28 cellular contexts compared by ENCODE assay signal in the genomic region with DNA sequence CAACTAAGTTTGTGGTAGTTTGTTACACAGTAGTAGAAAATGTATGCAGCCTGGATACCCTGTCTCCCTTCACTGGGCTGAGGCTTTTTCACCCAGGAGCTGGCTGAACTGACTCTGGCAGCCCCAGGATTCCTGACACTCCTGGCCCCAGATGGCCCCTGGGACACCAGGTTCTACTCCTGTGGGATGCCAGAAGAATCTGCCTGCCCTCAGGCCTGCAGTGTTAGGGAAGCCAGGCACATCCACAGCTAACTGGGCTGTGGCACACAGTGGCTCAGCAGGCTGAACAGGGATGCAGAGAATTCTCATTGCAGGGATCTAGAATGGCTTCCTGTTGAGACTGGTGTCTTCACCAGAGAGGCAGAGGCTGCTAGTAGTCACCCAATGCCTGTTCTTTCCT. TPM values are rescaled to one million over a fixed set of nuclear protein-coding genes. Genes with fewer than 3 reads are reported as not detected.
"Had no signal": no experiment of that assay in that cellular context is flagged by ENCODE, and none has a peak within 500 bp of the region (broad histone marks: within the 10 kb centered on the region; RNA-seq: fewer than 3 reads in every experiment).

No MANE protein-coding gene starts in this region.

- H3K27me3 ChIP-seq: adrenal gland, body of pancreas, dorsolateral prefrontal cortex had no signal

- H3K4me3 Mint-ChIP-seq: activated CD4-positive, alpha-beta memory T cell treated with anti-CD3 and anti-CD28 coated beads for 36 hours; activated CD4-positive, alpha-beta T cell treated with anti-CD3 and anti-CD28 coated beads for 36 hours; activated CD4-positive, alpha-beta T cell treated with anti-CD3 and anti-CD28 coated beads, Interleukin-2, amount 10 ng/mL, durations not matched to agents 24 days and 14 days; activated naive CD4-positive, alpha-beta T cell treated with anti-CD3 and anti-CD28 coated beads for 36 hours; activated naive CD4-positive, alpha-beta T cell treated with anti-CD3 and anti-CD28 coated beads, Interleukin-2, amount 50 U/mL, for 24 hours; activated naive CD8-positive, alpha-beta T cell treated with anti-CD3 and anti-CD28 coated beads for 36 hours; activated naive CD8-positive, alpha-beta T cell treated with anti-CD3 and anti-CD28 coated beads, Interleukin-2, amount 50 U/mL, for 24 hours; activated T-cell treated with anti-CD3 and anti-CD28 coated beads, Interleukin-2, amount 50 U/mL, for 24 hours; activated T-cell treated with anti-CD3 and anti-CD28 coated beads, Interleukin-2, amount 50 U/mL, for 72 hours; dendritic cell treated with granulocyte-macrophage colony-stimulating factor and Interleukin-4, amounts not matched to agents 40 ng/mL and 50 ng/mL, for 4 days; endodermal cell had no signal

- H3K36me3 ChIP-seq: adrenal gland had no signal

- DNase-seq: activated CD4-positive, alpha-beta memory T cell treated with anti-CD3 and anti-CD28 coated beads for 36 hours; activated CD4-positive, alpha-beta T cell treated with anti-CD3 and anti-CD28 coated beads for 36 hours; activated CD4-positive, alpha-beta T cell treated with anti-CD3 and anti-CD28 coated beads, Interleukin-2, amount 10 ng/mL, durations not matched to agents 24 days and 14 days; activated CD4-positive, CD25-positive, alpha-beta regulatory T cell; activated CD4-positive, CD25-positive, alpha-beta regulatory T cell treated with anti-CD3 and anti-CD28 coated beads, Interleukin-2, amount 50 U/mL, for 72 hours; activated CD8-positive, alpha-beta memory T cell treated with anti-CD3 and anti-CD28 coated beads, Interleukin-2, amount 50 U/mL, for 48 hours; activated naive CD4-positive, alpha-beta T cell treated with anti-CD3 and anti-CD28 coated beads for 36 hours; activated naive CD8-positive, alpha-beta T cell treated with anti-CD3 and anti-CD28 coated beads for 36 hours; activated naive CD8-positive, alpha-beta T cell treated with anti-CD3 and anti-CD28 coated beads, Interleukin-2, amount 50 U/mL, for 24 hours; activated T-cell treated with anti-CD3 and anti-CD28 coated beads for 4 hours; activated T-cell treated with anti-CD3 and anti-CD28 coated beads, Interleukin-2, amount 50 U/mL, for 24 hours; activated T-cell treated with anti-CD3 and anti-CD28 coated beads, Interleukin-2, amount 50 U/mL, for 72 hours; amygdala; aorta; body of pancreas; central memory CD4-positive, alpha-beta T cell; cerebellar nuclear complex; effector memory CD4-positive, alpha-beta T cell; endodermal cell; foreskin fibroblast; T-helper 2 cell had no signal

- H3K4me3 ChIP-seq: adrenal gland, body of pancreas, coronary artery, dorsolateral prefrontal cortex had no signal

- H3K4me1 Mint-ChIP-seq: activated CD4-positive, alpha-beta T cell treated with anti-CD3 and anti-CD28 coated beads for 36 hours; activated naive CD4-positive, alpha-beta T cell treated with anti-CD3 and anti-CD28 coated beads, Interleukin-2, amount 50 U/mL, for 24 hours; activated naive CD8-positive, alpha-beta T cell treated with anti-CD3 and anti-CD28 coated beads for 36 hours; endodermal cell had no signal

- ATAC-seq: activated CD4-positive, alpha-beta T cell treated with anti-CD3 and anti-CD28 coated beads for 36 hours; activated naive CD8-positive, alpha-beta T cell treated with anti-CD3 and anti-CD28 coated beads, Interleukin-2, amount 50 U/mL, for 24 hours; activated T-cell treated with anti-CD3 and anti-CD28 coated beads, Interleukin-2, amount 50 U/mL, for 72 hours; body of pancreas; esophagus mucosa had no signal

- H3K9me3 ChIP-seq: adrenal gland had no signal

- H3K27ac ChIP-seq: adrenal gland, body of pancreas, coronary artery, dorsolateral prefrontal cortex had no signal

- H3K27ac Mint-ChIP-seq: activated CD4-positive, alpha-beta memory T cell treated with anti-CD3 and anti-CD28 coated beads for 36 hours; activated CD4-positive, alpha-beta T cell treated with anti-CD3 and anti-CD28 coated beads for 36 hours; activated CD4-positive, alpha-beta T cell treated with anti-CD3 and anti-CD28 coated beads, Interleukin-2, amount 10 ng/mL, durations not matched to agents 24 days and 14 days; activated naive CD4-positive, alpha-beta T cell treated with anti-CD3 and anti-CD28 coated beads for 36 hours; activated naive CD4-positive, alpha-beta T cell treated with anti-CD3 and anti-CD28 coated beads, Interleukin-2, amount 50 U/mL, for 24 hours; activated naive CD8-positive, alpha-beta T cell treated with anti-CD3 and anti-CD28 coated beads for 36 hours; activated naive CD8-positive, alpha-beta T cell treated with anti-CD3 and anti-CD28 coated beads, Interleukin-2, amount 50 U/mL, for 24 hours; activated T-cell treated with anti-CD3 and anti-CD28 coated beads, Interleukin-2, amount 50 U/mL, for 24 hours; activated T-cell treated with anti-CD3 and anti-CD28 coated beads, Interleukin-2, amount 50 U/mL, for 72 hours; dendritic cell treated with granulocyte-macrophage colony-stimulating factor and Interleukin-4, amounts not matched to agents 40 ng/mL and 50 ng/mL, for 4 days; endodermal cell had no signal

RNA-seq across cellular contexts. Expression of a gene that starts 8.5 kb away (rescaled TPM):
- total RNA-seq: epithelial cell of proximal tubule had no signal
